In the genomic region with DNA sequence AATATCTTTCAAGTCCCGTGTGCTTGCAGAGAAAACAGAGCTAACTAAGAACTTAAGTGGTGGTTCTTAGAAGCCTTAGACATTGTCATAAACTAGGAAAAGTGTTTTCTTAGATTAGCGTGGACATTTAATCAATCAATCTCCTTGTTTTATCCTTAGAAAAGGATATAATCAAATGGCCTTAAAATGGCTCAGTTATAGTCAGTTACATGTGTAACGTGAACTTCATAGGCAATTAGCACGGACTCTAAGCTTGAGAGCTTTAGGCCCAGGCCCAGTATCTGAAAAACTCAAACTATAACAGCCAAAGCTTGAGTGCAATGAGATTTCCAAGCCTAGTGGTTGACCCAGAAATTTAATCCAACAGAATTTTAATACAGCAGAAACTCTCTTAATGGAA, we compare ENCODE assay signal across 18 cellular contexts.
"Had no signal": no experiment of that assay in that cellular context is flagged by ENCODE, and none has a peak within 500 bp of the region (broad histone marks: within the 10 kb centered on the region; RNA-seq: fewer than 3 reads in every experiment).

No MANE protein-coding gene starts in this region.

- H3K9me3 ChIP-seq: MG63, SJSA1 had no signal

- H3K4me3 ChIP-seq: MG63, SJSA1, SK-N-MC had no signal

- H3K36me3 ChIP-seq: MG63, SJSA1 had no signal

- H3K27me3 ChIP-seq: MG63, SJSA1 had no signal

- DNase-seq: Karpas-422, KG1, MG63, NCI-H1092, NCI-H1105 treated with DMSO at 0.1 percent for 48 hours, NCI-H1436, NCI-H187, NCI-H2029, NCI-H2081 treated with DMSO at 0.1 percent for 48 hours, NCI-H2227 treated with DMSO at 0.1 percent for 48 hours, NCI-H524, NCI-H526 treated with DMSO at 0.1 percent for 48 hours, NCI-H774, Right ventricle myocardium superior, RPMI8226, SIG-M5 had no signal

- H3K27ac ChIP-seq: SJSA1, SK-N-MC had no signal
